10 cellular contexts compared by ENCODE assay signal in the genomic region with DNA sequence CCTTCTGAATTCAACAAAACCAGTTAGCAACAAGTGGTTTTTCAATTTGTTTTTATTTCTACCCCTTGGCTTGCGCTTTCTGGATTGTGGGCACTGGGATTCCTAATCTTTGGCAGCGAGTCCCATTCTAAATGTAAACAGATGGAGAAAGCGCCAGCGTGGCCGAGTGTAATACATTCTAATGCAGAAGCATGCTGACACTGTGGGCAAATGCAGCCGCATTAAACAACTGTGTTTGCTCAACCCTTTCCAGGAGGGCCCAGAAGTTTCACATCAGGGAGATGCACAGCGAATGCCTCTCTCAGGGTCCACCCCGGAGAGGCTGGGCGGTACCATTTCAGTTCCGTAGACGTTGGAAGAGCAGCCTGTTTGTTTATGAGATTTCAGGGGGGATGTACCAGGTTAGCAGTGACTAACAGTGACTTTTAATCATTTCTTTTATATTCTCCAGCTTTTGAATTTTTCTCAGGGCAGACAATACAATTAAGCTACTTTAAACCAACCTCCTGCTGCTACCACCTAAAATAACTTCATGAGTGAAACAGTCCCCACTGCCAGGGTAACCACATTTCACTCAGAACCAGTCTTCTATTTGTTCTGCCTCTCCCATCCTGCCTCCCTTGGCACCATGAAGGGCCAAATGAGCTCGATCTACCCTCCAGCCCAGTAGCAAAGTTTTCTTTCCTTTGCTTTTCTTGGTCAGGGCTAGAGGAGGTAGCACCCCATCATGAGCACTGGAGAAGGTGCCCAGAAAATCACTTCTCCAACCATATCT.
DNase-seq lines count a peak whose midpoint lies in the region; ATAC-seq lines count a peak whose summit lies in the region.
"Had no signal": no experiment of that assay in that cellular context is flagged by ENCODE, and none has a peak within 500 bp of the region (broad histone marks: within the 10 kb centered on the region; RNA-seq: fewer than 3 reads in every experiment).

No MANE protein-coding gene starts in this region.

- H3K36me3 Mint-ChIP-seq in activated naive CD8-positive, alpha-beta T cell treated with anti-CD3 and anti-CD28 coated beads, Interleukin-2, amount 50 U/mL, for 24 hours (ENCODE audit: low read depth), result no peaks in the 10 kb centered on the region
- H3K36me3 Mint-ChIP-seq in memory B cell, result peaks cover 3% of the 10 kb centered on the region

- H3K27ac Mint-ChIP-seq in activated naive CD8-positive, alpha-beta T cell treated with anti-CD3 and anti-CD28 coated beads, Interleukin-2, amount 50 U/mL, for 24 hours, result peak overlapping the region; percentile 10
- peak overlapping the region; percentile 28 for H3K27ac Mint-ChIP-seq in memory B cell

- no peak for ATAC-seq in activated naive CD8-positive, alpha-beta T cell treated with anti-CD3 and anti-CD28 coated beads, Interleukin-2, amount 50 U/mL, for 24 hours
- ATAC-seq in memory B cell (ENCODE audit: low read depth) (no peak), GM19455 (IDR thresholded peaks at IDR 0.05; ENCODE audit: unreplicated experiment) (no peak)

- H3K4me1 Mint-ChIP-seq in activated naive CD8-positive, alpha-beta T cell treated with anti-CD3 and anti-CD28 coated beads, Interleukin-2, amount 50 U/mL, for 24 hours, result peaks cover 87% of the 10 kb centered on the region
- H3K4me1 Mint-ChIP-seq in memory B cell, result peaks cover 38% of the 10 kb centered on the region

- H3K4me3 Mint-ChIP-seq in activated naive CD8-positive, alpha-beta T cell treated with anti-CD3 and anti-CD28 coated beads, Interleukin-2, amount 50 U/mL, for 24 hours, result no peak overlapping the region
- H3K4me3 Mint-ChIP-seq in memory B cell, result no peak overlapping the region

- no peaks in the 10 kb centered on the region for H3K9me3 Mint-ChIP-seq in activated naive CD8-positive, alpha-beta T cell treated with anti-CD3 and anti-CD28 coated beads, Interleukin-2, amount 50 U/mL, for 24 hours
- peaks cover 5% of the 10 kb centered on the region for H3K9me3 Mint-ChIP-seq in memory B cell

- peak; percentile 77 for DNase-seq in AG08396 (ENCODE audit: low spot score)
- peak; percentile 92 for DNase-seq in H4 (ENCODE audit: low spot score)
- no peak for DNase-seq in activated naive CD8-positive, alpha-beta T cell treated with anti-CD3 and anti-CD28 coated beads, Interleukin-2, amount 50 U/mL, for 24 hours
- no peak for DNase-seq in memory B cell (ENCODE audit: low spot score in 2 of 2)
- no peak for DNase-seq in middle frontal gyrus (ENCODE audit: extremely low spot score, low spot score)
- DNase-seq in 8988T, result no peak
- DNase-seq in NCI-H1105 (lab: John Stamatoyannopoulos, UW), result no peak
- DNase-seq: cerebellar nuclear complex, NCI-H82 had no signal

- peaks cover 1% of the 10 kb centered on the region for H3K27me3 Mint-ChIP-seq in activated naive CD8-positive, alpha-beta T cell treated with anti-CD3 and anti-CD28 coated beads, Interleukin-2, amount 50 U/mL, for 24 hours
- no peaks in the 10 kb centered on the region for H3K27me3 Mint-ChIP-seq in memory B cell

Comparison
In these comparisons a context has a peak if more than half of its experiments do, and no peak if none do; other contexts are left out.
1. DNase-seq: peak in AG08396 (single experiment) and H4 (single experiment); none in activated naive CD8-positive, alpha-beta T cell treated with anti-CD3 and anti-CD28 coated beads, Interleukin-2, amount 50 U/mL, for 24 hours (single experiment), memory B cell (0 of 2), middle frontal gyrus (single experiment), 8988T (single experiment) and NCI-H1105 (single experiment).